8 cellular contexts compared by ENCODE assay signal in genomic region chr19:18846862-18847515, GRCh38. TPM values are rescaled to one million over a fixed set of nuclear protein-coding genes. Genes with fewer than 3 reads are reported as not detected.
DNase-seq lines count a peak whose midpoint lies in the region; ATAC-seq, FAIRE-seq and TF ChIP-seq lines count a peak whose summit lies in the region.

No MANE protein-coding gene starts in this region.

- peaks cover 37 to 49% of the 10 kb centered on the region in 2 donors for H3K4me1 ChIP-seq in kidney (ENCODE audit: control insufficient read depth in 1 of 2, insufficient read depth in 1 of 2, low read depth in 1 of 2, low read length in 2 of 2)

- intact Hi-C loops in kidney (cut with DNase I) = loop anchor here (10.0 kb wide), 1 partner anchor 252 kb away; no protein-coding TSS in a partner anchor

- no peak for TF ChIP-seq POLR2A in NB4 (IDR thresholded peaks at IDR 0.05; ENCODE audit: extremely low read depth, insufficient read length)

- H3K27ac ChIP-seq in kidney (ENCODE audit: low read depth in 2 of 2, low read length in 2 of 2) = peak overlapping the region in 1 of 2 donors; percentile 51

- H3K4me3 Mint-ChIP-seq in WTC11 = no peak overlapping the region

- H3K9ac ChIP-seq in kidney (ENCODE audit: low read length in 2 of 2) = peak overlapping the region in 1 of 2 donors; percentile 9

- ATAC-seq in WTC11 (peak; percentile 96), GM21786 (IDR thresholded peaks at IDR 0.05; ENCODE audit: unreplicated experiment) (no peak), GM18858 (IDR thresholded peaks at IDR 0.05; ENCODE audit: unreplicated experiment) (no peak)

- H3K27ac Mint-ChIP-seq in WTC11 = peak overlapping the region; percentile 96

- no peaks in the 10 kb centered on the region for H3K9me3 ChIP-seq in kidney (ENCODE audit: control insufficient read depth in 1 of 2, low read length in 2 of 2)

- POLR2A ChIA-PET in GM10248 (lab: Yijun Ruan, JAX) (no interaction called here), WTC11 (lab: Charles Lee) (interaction anchor here (0.9 to 1.2 kb wide), 3 partner anchors 9 to 258 kb away, joined by 3 read pairs; no protein-coding TSS in a partner anchor)

- H3K4me1 Mint-ChIP-seq in WTC11 = peaks cover 3% of the 10 kb centered on the region

- peaks cover 35% of the 10 kb centered on the region for H3K36me3 Mint-ChIP-seq in WTC11

- DNase-seq in GM10248 (ENCODE audit: extremely low spot score) (peak; percentile 78), NB4 (ENCODE audit: low read depth) (peak; percentile 69), WTC11 (ENCODE audit: low spot score) (peak; percentile 87), cardiac fibroblast (ENCODE audit: low read depth in 2 of 2) (peak; percentile 79 to 85), kidney (peak; percentile 91)
- peak; percentile 27 to 51 (median 38) for DNase-seq in stimulated activated CD4-positive, alpha-beta T cell treated with anti-CD3 and anti-CD28 coated beads, Interleukin-1b, Interleukin-23, amount 100 ng/mL, for 24 hours (ENCODE audit: low read depth in 4 of 4, low spot score in 1 of 4)

- no peak overlapping the region for H3K4me3 ChIP-seq in NB4 (ENCODE audit: low read depth, low read length)
- no peak overlapping the region for H3K4me3 ChIP-seq in cardiac fibroblast (replicated peaks in 1 of 2; ENCODE audit: low read depth in 2 of 2, low read length in 2 of 2)
- H3K4me3 ChIP-seq in kidney (ENCODE audit: low read length in 2 of 2) = no peak overlapping the region

- H3K36me3 ChIP-seq in kidney (ENCODE audit: control insufficient read depth in 1 of 2, insufficient read depth in 2 of 2, low read length in 2 of 2) = peaks cover 8 to 24% of the 10 kb centered on the region in 2 donors

- TF ChIP-seq CTCF in GM10248 (IDR thresholded peaks at IDR 0.05; ENCODE audit: control extremely low read depth, extremely low read depth, low read depth, missing control alignments) (peak; percentile 84), NB4 (IDR thresholded peaks at IDR 0.05; ENCODE audit: low read depth, low read length) (peak; percentile 78), WTC11 (IDR thresholded peaks at IDR 0.05) (peak; percentile 76; the same call in 1 of the 2 replicates), cardiac fibroblast (IDR thresholded peaks at IDR 0.05; ENCODE audit: low read depth, low read length) (peak; percentile 94), kidney (IDR thresholded peaks at IDR 0.05; ENCODE audit: borderline replicate concordance, extremely low read depth, insufficient read depth) (peak; percentile 84)

- no peaks in the 10 kb centered on the region for H3K9me3 Mint-ChIP-seq in WTC11

- no peaks in the 10 kb centered on the region for H3K27me3 Mint-ChIP-seq in WTC11 (ENCODE audit: low read depth)

- FAIRE-seq in kidney (lab: Jason Lieb, UNC) = no peak

- CTCF ChIA-PET in GM10248 (lab: Yijun Ruan, JAX) (interaction anchor here (1.0 to 12.6 kb wide), 27 partner anchors 12 to 399 kb away, joined by 3 to 158 read pairs (median 4); partner anchors contain the start of genes COMP, UBA52 and UPF1), WTC11 (lab: Charles Lee) (interaction anchor here (0.6 to 3.3 kb wide), 78 partner anchors 8 to 459 kb away, joined by 3 to 64 read pairs (median 4); partner anchors contain the start of genes COMP, COPE, DDX49 and ELL)

TF ChIP-seq in WTC11, 78 proteins besides CTCF, POLR2A, EP300 and RAD21:
- TF ChIP-seq ARID4B (CRISPR knock-in tag; IDR thresholded peaks at IDR 0.05; ENCODE audit: borderline replicate concordance) (no peak), HMGXB4 (CRISPR knock-in tag; IDR thresholded peaks at IDR 0.05) (no peak), ELF4 (CRISPR knock-in tag; IDR thresholded peaks at IDR 0.05; ENCODE audit: low read depth) (no peak), NR2C2 (CRISPR knock-in tag; IDR thresholded peaks at IDR 0.05) (no peak), NFE2L1 (CRISPR knock-in tag; IDR thresholded peaks at IDR 0.05) (no peak), ZNF396 (CRISPR knock-in tag; IDR thresholded peaks at IDR 0.05; ENCODE audit: borderline replicate concordance) (no peak), SMAD4 (CRISPR knock-in tag; IDR thresholded peaks at IDR 0.05) (no peak), EMX1 (CRISPR knock-in tag; IDR thresholded peaks at IDR 0.05) (no peak), RELA (CRISPR knock-in tag; IDR thresholded peaks at IDR 0.05; ENCODE audit: borderline replicate concordance) (no peak), KAT7 (CRISPR knock-in tag; IDR thresholded peaks at IDR 0.05; ENCODE audit: borderline replicate concordance) (no peak), HMGA2 (CRISPR knock-in tag; IDR thresholded peaks at IDR 0.05) (no peak)
- TF ChIP-seq, protein P1, sequence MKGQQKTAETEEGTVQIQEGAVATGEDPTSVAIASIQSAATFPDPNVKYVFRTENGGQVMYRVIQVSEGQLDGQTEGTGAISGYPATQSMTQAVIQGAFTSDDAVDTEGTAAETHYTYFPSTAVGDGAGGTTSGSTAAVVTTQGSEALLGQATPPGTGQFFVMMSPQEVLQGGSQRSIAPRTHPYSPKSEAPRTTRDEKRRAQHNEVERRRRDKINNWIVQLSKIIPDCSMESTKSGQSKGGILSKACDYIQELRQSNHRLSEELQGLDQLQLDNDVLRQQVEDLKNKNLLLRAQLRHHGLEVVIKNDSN (CRISPR knock-in tag; IDR thresholded peaks at IDR 0.05) = no peak
- TF ChIP-seq, protein P2, sequence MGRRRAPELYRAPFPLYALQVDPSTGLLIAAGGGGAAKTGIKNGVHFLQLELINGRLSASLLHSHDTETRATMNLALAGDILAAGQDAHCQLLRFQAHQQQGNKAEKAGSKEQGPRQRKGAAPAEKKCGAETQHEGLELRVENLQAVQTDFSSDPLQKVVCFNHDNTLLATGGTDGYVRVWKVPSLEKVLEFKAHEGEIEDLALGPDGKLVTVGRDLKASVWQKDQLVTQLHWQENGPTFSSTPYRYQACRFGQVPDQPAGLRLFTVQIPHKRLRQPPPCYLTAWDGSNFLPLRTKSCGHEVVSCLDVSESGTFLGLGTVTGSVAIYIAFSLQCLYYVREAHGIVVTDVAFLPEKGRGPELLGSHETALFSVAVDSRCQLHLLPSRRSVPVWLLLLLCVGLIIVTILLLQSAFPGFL (CRISPR knock-in tag; IDR thresholded peaks at IDR 0.05; ENCODE audit: borderline replicate concordance) = no peak
TF ChIP-seq in WTC11: peak in this region for 0.

RNA-seq across cellular contexts. Expression of gene UPF1, which starts 15.2 kb away (rescaled TPM):
- total RNA-seq in WTC11 (2021) = 77.3 to 82.5 TPM (median 81.9 TPM) in 3 replicates
- total RNA-seq in kidney = 70.1 TPM
- 34.2 TPM for polyA plus RNA-seq in kidney (ENCODE audit: insufficient read depth, low read depth, low replicate concordance)

RNA-seq across cellular contexts. Expression of gene CERS1, which starts 49.0 kb away (rescaled TPM):
- 14.7 to 24.5 TPM (median 22.6 TPM) in 3 replicates for total RNA-seq in WTC11 (2021)
- 0.50 TPM for total RNA-seq in kidney
- polyA plus RNA-seq in kidney (ENCODE audit: insufficient read depth, low read depth, low replicate concordance) = not detected

RNA-seq across cellular contexts. Expression of gene COMP, which starts 55.9 kb away (rescaled TPM):
- total RNA-seq in WTC11 (2021) (0.13 to 0.18 TPM (median 0.16 TPM) in 3 replicates), kidney (33.2 TPM)
- 1.8 TPM for polyA plus RNA-seq in kidney (ENCODE audit: insufficient read depth, low read depth, low replicate concordance)

Comparison
In these comparisons a context has a peak if more than half of its experiments do, and no peak if none do; other contexts are left out.
1. DNase-seq: peak in every context shown above with its lines; median percentile 91 in kidney; 87 in WTC11; 82 in cardiac fibroblast; 78 in GM10248; 69 in NB4; 38 in stimulated activated CD4-positive, alpha-beta T cell treated with anti-CD3 and anti-CD28 coated beads, Interleukin-1b, Interleukin-23, amount 100 ng/mL, for 24 hours.
2. RNA of gene CERS1, which starts 49.0 kb away (total RNA-seq): 14.7 to 24.5 TPM in WTC11; 0.50 TPM in kidney (single experiment); every median in the first group is over 10 times any median in the second.
3. RNA of gene COMP, which starts 55.9 kb away (total RNA-seq): 33.2 TPM in kidney (single experiment); 0.13 to 0.18 TPM in WTC11; every median in the first group is over 10 times any median in the second.
4. Peak in every context shown above with its lines, with median percentiles within 50 percentile points of each other: CTCF ChIP-seq.